In the genomic region with DNA sequence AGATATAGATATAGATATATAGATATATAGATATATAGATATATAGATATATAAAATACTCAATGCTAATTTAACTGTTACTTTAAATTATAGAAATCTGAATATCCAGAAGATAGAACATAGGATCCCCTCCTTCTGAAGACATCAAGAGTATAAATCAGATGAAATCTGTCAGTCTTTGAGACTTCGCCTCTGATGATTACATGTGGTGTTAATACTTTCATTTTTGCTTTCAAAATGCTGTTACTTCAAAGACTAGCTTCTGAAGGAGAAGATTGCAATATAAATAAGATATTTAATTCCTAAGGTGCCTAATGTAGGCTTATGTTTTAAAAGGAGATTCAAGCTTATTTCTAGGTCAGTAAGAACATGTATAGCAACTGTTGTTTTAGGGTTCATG, we compare ENCODE assay signal across 27 cellular contexts.
"Had no signal": no experiment of that assay in that cellular context is flagged by ENCODE, and none has a peak within 500 bp of the region (broad histone marks: within the 10 kb centered on the region; RNA-seq: fewer than 3 reads in every experiment).

No MANE protein-coding gene starts in this region.

- ATAC-seq: activated CD4-positive, alpha-beta T cell treated with anti-CD3 and anti-CD28 coated beads for 36 hours; activated naive CD4-positive, alpha-beta T cell treated with anti-CD3 and anti-CD28 coated beads, Interleukin-2, amount 50 U/mL, for 72 hours; activated T-cell treated with anti-CD3 and anti-CD28 coated beads, Interleukin-2, amount 50 U/mL, for 72 hours; esophagus mucosa had no signal

- H3K4me1 ChIP-seq: ascending aorta, breast epithelium, colonic mucosa had no signal

- H3K4me3 ChIP-seq: ascending aorta, breast epithelium, cardiac muscle cell, colonic mucosa had no signal

- DNase-seq: activated CD4-positive, alpha-beta memory T cell treated with anti-CD3 and anti-CD28 coated beads, Interleukin-2, amount 10 ng/mL, durations not matched to agents 7 days and 5 days; activated CD4-positive, alpha-beta T cell treated with anti-CD3 and anti-CD28 coated beads for 36 hours; activated CD4-positive, alpha-beta T cell treated with anti-CD3 and anti-CD28 coated beads, Interleukin-2, amount 10 ng/mL, durations not matched to agents 7 days and 5 days; activated CD4-positive, alpha-beta T cell treated with anti-CD3 and anti-CD28 coated beads, Interleukin-2, amount 50 U/mL, for 4 hours; activated CD4-positive, CD25-positive, alpha-beta regulatory T cell; activated CD4-positive, CD25-positive, alpha-beta regulatory T cell treated with anti-CD3 and anti-CD28 coated beads, Interleukin-2, amount 50 U/mL, for 72 hours; activated CD8-positive, alpha-beta memory T cell treated with anti-CD3 and anti-CD28 coated beads, Interleukin-2, amount 50 U/mL, for 48 hours; activated gamma-delta T cell; activated naive CD4-positive, alpha-beta T cell; activated naive CD4-positive, alpha-beta T cell treated with anti-CD3 and anti-CD28 coated beads, Interleukin-2, amount 10 ng/mL, durations not matched to agents 7 days and 5 days; activated naive CD8-positive, alpha-beta T cell treated with anti-CD3 and anti-CD28 coated beads, Interleukin-2, amount 10 ng/mL, durations not matched to agents 7 days and 5 days; activated T-cell treated with anti-CD3 and anti-CD28 coated beads for 4 hours; activated T-cell treated with anti-CD3 and anti-CD28 coated beads, Interleukin-2, amount 50 U/mL, for 24 hours; activated T-cell treated with anti-CD3 and anti-CD28 coated beads, Interleukin-2, amount 50 U/mL, for 72 hours; central memory CD4-positive, alpha-beta T cell; cerebellar nuclear complex; colonic mucosa; effector memory CD4-positive, alpha-beta T cell; endodermal cell; foreskin fibroblast; head of caudate nucleus; T-helper 2 cell had no signal

- H3K27ac ChIP-seq: ascending aorta, breast epithelium, cardiac muscle cell, colonic mucosa had no signal

- H3K27me3 ChIP-seq: ascending aorta, breast epithelium, cardiac muscle cell, colonic mucosa had no signal

- H3K36me3 ChIP-seq: ascending aorta, breast epithelium, cardiac muscle cell, colonic mucosa had no signal

- H3K9me3 ChIP-seq: ascending aorta, breast epithelium, colonic mucosa had no signal
